ENCODE assay signal across 25 cellular contexts in genomic region chr6:166713608-166714510, GRCh38.
DNase-seq lines count a peak whose midpoint lies in the region; ATAC-seq, FAIRE-seq and TF ChIP-seq lines count a peak whose summit lies in the region.
"Had no signal": no experiment of that assay in that cellular context is flagged by ENCODE, and none has a peak within 500 bp of the region (broad histone marks: within the 10 kb centered on the region; RNA-seq: fewer than 3 reads in every experiment).

No MANE protein-coding gene starts in this region.

- no peaks in the 10 kb centered on the region for H3K36me3 Mint-ChIP-seq in neural crest cell (ENCODE audit: low read depth)

- no peak overlapping the region for H3K4me3 Mint-ChIP-seq in neural crest cell
- H3K4me3 Mint-ChIP-seq: CD4-positive, alpha-beta memory T cell had no signal

- ATAC-seq in right cardiac atrium: peak; percentile 18 to 63
- no peak for ATAC-seq in Right ventricle myocardium superior (ENCODE audit: poor library complexity)
- ATAC-seq in GM21360 (IDR thresholded peaks at IDR 0.05; ENCODE audit: unreplicated experiment): no peak
- ATAC-seq: GM12878 had no signal

- H3K9me3 Mint-ChIP-seq in neural crest cell: no peaks in the 10 kb centered on the region

- H3K4me1 Mint-ChIP-seq in neural crest cell: peaks cover 4% of the 10 kb centered on the region
- H3K4me1 Mint-ChIP-seq: CD4-positive, alpha-beta memory T cell had no signal

- intact Hi-C loops in right cardiac atrium (cut with DNase I): no loop called here
- intact Hi-C loops in Right ventricle myocardium superior (cut with DNase I): no loop called here
- intact Hi-C loops in colonic mucosa (cut with DNase I): no loop called here

- no peak for TF ChIP-seq POLR2A in GM12891 (IDR thresholded peaks at IDR 0.05; ENCODE audit: low read depth, low read length)

- no peaks in the 10 kb centered on the region for H3K36me3 ChIP-seq in colonic mucosa
- H3K36me3 ChIP-seq: BLaER1 treated with 17β-estradiol and CSF1 and Interleukin-3, amounts not matched to agents 10 nM and 100 nM had no signal

- no peak overlapping the region for H3K4me3 ChIP-seq in right cardiac atrium (ENCODE audit: low read length)
- H3K4me3 ChIP-seq in colonic mucosa: no peak overlapping the region
- H3K4me3 ChIP-seq: BLaER1 treated with 17β-estradiol and CSF1 and Interleukin-3, amounts not matched to agents 10 nM and 100 nM; GM12878 had no signal

- H3K27ac ChIP-seq in right cardiac atrium (ENCODE audit: low read length) (no peak overlapping the region), colonic mucosa (no peak overlapping the region)
- H3K27ac ChIP-seq: 22Rv1; BLaER1 treated with 17β-estradiol and CSF1 and Interleukin-3, amounts not matched to agents 10 nM and 100 nM; RWPE1 had no signal

- H3K27me3 ChIP-seq in right cardiac atrium (ENCODE audit: control insufficient read depth, insufficient read depth) (no peaks in the 10 kb centered on the region), colonic mucosa (no peaks in the 10 kb centered on the region)
- H3K27me3 ChIP-seq: BLaER1 treated with 17β-estradiol and CSF1 and Interleukin-3, amounts not matched to agents 10 nM and 100 nM had no signal

- TF ChIP-seq CTCF in neural crest cell (conservative IDR thresholded peaks at IDR 0.05) (no peak), colonic mucosa (IDR thresholded peaks at IDR 0.05) (no peak)

- H3K9me3 ChIP-seq in right cardiac atrium (ENCODE audit: control insufficient read depth, low read length) (no peaks in the 10 kb centered on the region), colonic mucosa (no peaks in the 10 kb centered on the region)
- H3K9me3 ChIP-seq: Caco-2, SK-N-SH had no signal

- peak overlapping the region; percentile 28 for H3K27ac Mint-ChIP-seq in neural crest cell (ENCODE audit: unreplicated experiment)
- H3K27ac Mint-ChIP-seq: CD4-positive, alpha-beta memory T cell had no signal

- H3K9ac ChIP-seq in colonic mucosa (ENCODE audit: low read depth in 2 of 2, low read length in 2 of 2): no peak overlapping the region
- H3K9ac ChIP-seq: BLaER1 treated with 17β-estradiol and CSF1 and Interleukin-3, amounts not matched to agents 10 nM and 100 nM; SK-N-SH had no signal

- H3K27me3 Mint-ChIP-seq in neural crest cell (ENCODE audit: low read depth): no peaks in the 10 kb centered on the region
- H3K27me3 Mint-ChIP-seq: CD4-positive, alpha-beta memory T cell had no signal

- 56% methylated on average over 16 of the region's 16 CpGs for WGBS in right cardiac atrium

- peaks cover 2% of the 10 kb centered on the region for H3K4me1 ChIP-seq in right cardiac atrium (ENCODE audit: control insufficient read depth, insufficient read depth, low read length)
- no peaks in the 10 kb centered on the region for H3K4me1 ChIP-seq in colonic mucosa
- H3K4me1 ChIP-seq: Caco-2 had no signal

- FAIRE-seq in GM12891 (lab: Jason Lieb, UNC): no peak
- FAIRE-seq: GM12878, H54 had no signal

- DNase-seq in right cardiac atrium: no peak
- DNase-seq in Right ventricle myocardium superior: no peak
- peak; percentile 13 for DNase-seq in globus pallidus (ENCODE audit: low spot score)
- no peak for DNase-seq in neural crest cell (ENCODE audit: low read depth, low spot score)
- no peak for DNase-seq in colonic mucosa
- no peak for DNase-seq in GM12891 (ENCODE audit: insufficient read length, low spot score)
- DNase-seq in HuH-7.5 (ENCODE audit: low spot score): no peak
- DNase-seq: ACHN; Caco-2; CD4-positive, alpha-beta memory T cell; DMS 273 treated with DMSO at 0.1 percent for 48 hours; DND-41; KBM-7; NCI-H1092; NCI-H1436 treated with DMSO at 0.1 percent for 48 hours; NCI-H1930; NCI-H748 treated with DMSO at 0.1 percent for 48 hours; SIG-M5; SK-N-SH had no signal

TF ChIP-seq in GM12891, 5 proteins besides CTCF, POLR2A, EP300 and RAD21:
- no peak for TF ChIP-seq POU2F2 (IDR thresholded peaks at IDR 0.05; ENCODE audit: low read depth, low read length)
- no peak for TF ChIP-seq TAF1 (IDR thresholded peaks at IDR 0.05; ENCODE audit: low read depth, low read length)
- no peak for TF ChIP-seq SPI1 (IDR thresholded peaks at IDR 0.05; ENCODE audit: low read depth, low read length)
- TF ChIP-seq POLR2AphosphoS5 (IDR thresholded peaks at IDR 0.05; ENCODE audit: low read depth, low read length): no peak
- TF ChIP-seq PAX5 (IDR thresholded peaks at IDR 0.05; ENCODE audit: insufficient read depth, low read length, severe bottlenecking): no peak

Comparison
In these comparisons a context has a peak if more than half of its experiments do, and no peak if none do; other contexts are left out.
1. ATAC-seq: peak in right cardiac atrium (2 of 2); none in Right ventricle myocardium superior (single experiment) and GM21360 (single experiment).